Comparison of ENCODE assay signal across 1 cellular context in the genomic region with DNA sequence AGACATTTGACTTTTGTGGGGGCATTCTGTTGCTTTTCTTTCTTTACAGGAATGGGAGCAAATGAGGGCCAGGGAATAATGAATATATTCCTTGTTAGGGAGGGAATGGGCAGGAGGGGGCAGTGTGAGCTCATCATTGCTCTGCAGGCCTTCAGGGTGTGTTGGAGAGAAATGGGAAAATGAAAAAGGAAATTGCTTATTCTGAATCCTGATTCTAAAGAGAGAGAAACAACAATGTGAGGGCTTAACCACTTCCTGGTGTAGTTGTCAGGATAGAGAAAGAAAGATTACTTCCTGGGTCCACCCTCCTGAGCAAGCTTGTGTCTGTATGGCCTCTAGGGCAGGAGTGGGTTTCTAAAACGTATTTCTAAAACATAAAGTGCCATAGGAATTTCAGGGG.
TF ChIP-seq lines count a peak whose summit lies in the region.

No MANE protein-coding gene starts in this region.

TF ChIP-seq in K562, 482 proteins besides CTCF, POLR2A, EP300 and RAD21 (continued from another document and continues in another):
- TF ChIP-seq, protein P1, sequence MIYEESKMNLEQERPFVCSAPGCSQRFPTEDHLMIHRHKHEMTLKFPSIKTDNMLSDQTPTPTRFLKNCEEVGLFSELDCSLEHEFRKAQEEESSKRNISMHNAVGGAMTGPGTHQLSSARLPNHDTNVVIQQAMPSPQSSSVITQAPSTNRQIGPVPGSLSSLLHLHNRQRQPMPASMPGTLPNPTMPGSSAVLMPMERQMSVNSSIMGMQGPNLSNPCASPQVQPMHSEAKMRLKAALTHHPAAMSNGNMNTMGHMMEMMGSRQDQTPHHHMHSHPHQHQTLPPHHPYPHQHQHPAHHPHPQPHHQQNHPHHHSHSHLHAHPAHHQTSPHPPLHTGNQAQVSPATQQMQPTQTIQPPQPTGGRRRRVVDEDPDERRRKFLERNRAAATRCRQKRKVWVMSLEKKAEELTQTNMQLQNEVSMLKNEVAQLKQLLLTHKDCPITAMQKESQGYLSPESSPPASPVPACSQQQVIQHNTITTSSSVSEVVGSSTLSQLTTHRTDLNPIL (CRISPR knock-in tag; IDR thresholded peaks at IDR 0.05) = no peak
- TF ChIP-seq HDAC8 (tag; IDR thresholded peaks at IDR 0.05) = no peak
- TF ChIP-seq, protein P2, sequence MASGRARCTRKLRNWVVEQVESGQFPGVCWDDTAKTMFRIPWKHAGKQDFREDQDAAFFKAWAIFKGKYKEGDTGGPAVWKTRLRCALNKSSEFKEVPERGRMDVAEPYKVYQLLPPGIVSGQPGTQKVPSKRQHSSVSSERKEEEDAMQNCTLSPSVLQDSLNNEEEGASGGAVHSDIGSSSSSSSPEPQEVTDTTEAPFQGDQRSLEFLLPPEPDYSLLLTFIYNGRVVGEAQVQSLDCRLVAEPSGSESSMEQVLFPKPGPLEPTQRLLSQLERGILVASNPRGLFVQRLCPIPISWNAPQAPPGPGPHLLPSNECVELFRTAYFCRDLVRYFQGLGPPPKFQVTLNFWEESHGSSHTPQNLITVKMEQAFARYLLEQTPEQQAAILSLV (tag; IDR thresholded peaks at IDR 0.05) = no peak
- TF ChIP-seq, protein P3, sequence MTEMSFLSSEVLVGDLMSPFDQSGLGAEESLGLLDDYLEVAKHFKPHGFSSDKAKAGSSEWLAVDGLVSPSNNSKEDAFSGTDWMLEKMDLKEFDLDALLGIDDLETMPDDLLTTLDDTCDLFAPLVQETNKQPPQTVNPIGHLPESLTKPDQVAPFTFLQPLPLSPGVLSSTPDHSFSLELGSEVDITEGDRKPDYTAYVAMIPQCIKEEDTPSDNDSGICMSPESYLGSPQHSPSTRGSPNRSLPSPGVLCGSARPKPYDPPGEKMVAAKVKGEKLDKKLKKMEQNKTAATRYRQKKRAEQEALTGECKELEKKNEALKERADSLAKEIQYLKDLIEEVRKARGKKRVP (CRISPR knock-in tag; IDR thresholded peaks at IDR 0.05) = no peak
- 0 out of 2 replicates have a peak, but pooled peaks have one; percentile 15 for TF ChIP-seq SMAD4 (CRISPR knock-in tag; conservative IDR thresholded peaks at IDR 0.05)
- TF ChIP-seq, protein P4, sequence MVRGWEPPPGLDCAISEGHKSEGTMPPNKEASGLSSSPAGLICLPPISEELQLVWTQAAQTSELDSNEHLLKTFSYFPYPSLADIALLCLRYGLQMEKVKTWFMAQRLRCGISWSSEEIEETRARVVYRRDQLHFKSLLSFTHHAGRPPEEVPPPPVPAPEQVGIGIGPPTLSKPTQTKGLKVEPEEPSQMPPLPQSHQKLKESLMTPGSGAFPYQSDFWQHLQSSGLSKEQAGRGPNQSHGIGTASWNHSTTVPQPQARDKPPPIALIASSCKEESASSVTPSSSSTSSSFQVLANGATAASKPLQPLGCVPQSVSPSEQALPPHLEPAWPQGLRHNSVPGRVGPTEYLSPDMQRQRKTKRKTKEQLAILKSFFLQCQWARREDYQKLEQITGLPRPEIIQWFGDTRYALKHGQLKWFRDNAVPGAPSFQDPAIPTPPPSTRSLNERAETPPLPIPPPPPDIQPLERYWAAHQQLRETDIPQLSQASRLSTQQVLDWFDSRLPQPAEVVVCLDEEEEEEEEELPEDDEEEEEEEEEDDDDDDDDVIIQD (CRISPR knock-in tag; IDR thresholded peaks at IDR 0.05) = no peak
- no peak for TF ChIP-seq HMG20B (CRISPR knock-in tag; IDR thresholded peaks at IDR 0.05)
- TF ChIP-seq PRPF4 (IDR thresholded peaks at IDR 0.05; ENCODE audit: insufficient read depth, low read depth, low read length, poor library complexity, severe bottlenecking) = no peak
- TF ChIP-seq, protein P5, sequence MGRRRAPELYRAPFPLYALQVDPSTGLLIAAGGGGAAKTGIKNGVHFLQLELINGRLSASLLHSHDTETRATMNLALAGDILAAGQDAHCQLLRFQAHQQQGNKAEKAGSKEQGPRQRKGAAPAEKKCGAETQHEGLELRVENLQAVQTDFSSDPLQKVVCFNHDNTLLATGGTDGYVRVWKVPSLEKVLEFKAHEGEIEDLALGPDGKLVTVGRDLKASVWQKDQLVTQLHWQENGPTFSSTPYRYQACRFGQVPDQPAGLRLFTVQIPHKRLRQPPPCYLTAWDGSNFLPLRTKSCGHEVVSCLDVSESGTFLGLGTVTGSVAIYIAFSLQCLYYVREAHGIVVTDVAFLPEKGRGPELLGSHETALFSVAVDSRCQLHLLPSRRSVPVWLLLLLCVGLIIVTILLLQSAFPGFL (CRISPR knock-in tag; IDR thresholded peaks at IDR 0.05) = no peak
- TF ChIP-seq CBFB (CRISPR knock-in tag; IDR thresholded peaks at IDR 0.05) = no peak
- TF ChIP-seq, protein P6, sequence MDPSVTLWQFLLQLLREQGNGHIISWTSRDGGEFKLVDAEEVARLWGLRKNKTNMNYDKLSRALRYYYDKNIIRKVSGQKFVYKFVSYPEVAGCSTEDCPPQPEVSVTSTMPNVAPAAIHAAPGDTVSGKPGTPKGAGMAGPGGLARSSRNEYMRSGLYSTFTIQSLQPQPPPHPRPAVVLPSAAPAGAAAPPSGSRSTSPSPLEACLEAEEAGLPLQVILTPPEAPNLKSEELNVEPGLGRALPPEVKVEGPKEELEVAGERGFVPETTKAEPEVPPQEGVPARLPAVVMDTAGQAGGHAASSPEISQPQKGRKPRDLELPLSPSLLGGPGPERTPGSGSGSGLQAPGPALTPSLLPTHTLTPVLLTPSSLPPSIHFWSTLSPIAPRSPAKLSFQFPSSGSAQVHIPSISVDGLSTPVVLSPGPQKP (CRISPR knock-in tag; IDR thresholded peaks at IDR 0.05) = no peak
- no peak for TF ChIP-seq ZC3H8 (IDR thresholded peaks at IDR 0.05)
- peak; percentile 64 for TF ChIP-seq MEIS2 (IDR thresholded peaks at IDR 0.05; ENCODE audit: partially characterized antibody)
- TF ChIP-seq YBX1 (IDR thresholded peaks at IDR 0.05) = no peak
- TF ChIP-seq, protein P7, sequence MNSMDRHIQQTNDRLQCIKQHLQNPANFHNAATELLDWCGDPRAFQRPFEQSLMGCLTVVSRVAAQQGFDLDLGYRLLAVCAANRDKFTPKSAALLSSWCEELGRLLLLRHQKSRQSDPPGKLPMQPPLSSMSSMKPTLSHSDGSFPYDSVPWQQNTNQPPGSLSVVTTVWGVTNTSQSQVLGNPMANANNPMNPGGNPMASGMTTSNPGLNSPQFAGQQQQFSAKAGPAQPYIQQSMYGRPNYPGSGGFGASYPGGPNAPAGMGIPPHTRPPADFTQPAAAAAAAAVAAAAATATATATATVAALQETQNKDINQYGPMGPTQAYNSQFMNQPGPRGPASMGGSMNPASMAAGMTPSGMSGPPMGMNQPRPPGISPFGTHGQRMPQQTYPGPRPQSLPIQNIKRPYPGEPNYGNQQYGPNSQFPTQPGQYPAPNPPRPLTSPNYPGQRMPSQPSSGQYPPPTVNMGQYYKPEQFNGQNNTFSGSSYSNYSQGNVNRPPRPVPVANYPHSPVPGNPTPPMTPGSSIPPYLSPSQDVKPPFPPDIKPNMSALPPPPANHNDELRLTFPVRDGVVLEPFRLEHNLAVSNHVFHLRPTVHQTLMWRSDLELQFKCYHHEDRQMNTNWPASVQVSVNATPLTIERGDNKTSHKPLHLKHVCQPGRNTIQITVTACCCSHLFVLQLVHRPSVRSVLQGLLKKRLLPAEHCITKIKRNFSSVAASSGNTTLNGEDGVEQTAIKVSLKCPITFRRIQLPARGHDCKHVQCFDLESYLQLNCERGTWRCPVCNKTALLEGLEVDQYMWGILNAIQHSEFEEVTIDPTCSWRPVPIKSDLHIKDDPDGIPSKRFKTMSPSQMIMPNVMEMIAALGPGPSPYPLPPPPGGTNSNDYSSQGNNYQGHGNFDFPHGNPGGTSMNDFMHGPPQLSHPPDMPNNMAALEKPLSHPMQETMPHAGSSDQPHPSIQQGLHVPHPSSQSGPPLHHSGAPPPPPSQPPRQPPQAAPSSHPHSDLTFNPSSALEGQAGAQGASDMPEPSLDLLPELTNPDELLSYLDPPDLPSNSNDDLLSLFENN (IDR thresholded peaks at IDR 0.05; ENCODE audit: low read depth in 2 of 2, low read length in 2 of 2) = no peak
- no peak for TF ChIP-seq KDM4B (IDR thresholded peaks at IDR 0.05; ENCODE audit: borderline replicate concordance in 2 of 2, low read depth in 1 of 2)
- TF ChIP-seq DPF2 (IDR thresholded peaks at IDR 0.05) = no peak
- no peak for TF ChIP-seq ZNF444 (CRISPR knock-in tag; IDR thresholded peaks at IDR 0.05)
- TF ChIP-seq JUND (IDR thresholded peaks at IDR 0.05; ENCODE audit: borderline replicate concordance, low read depth, low read length) = 0 out of 2 replicates have a peak, but pooled peaks have one; percentile 28
- TF ChIP-seq JUND (tag; IDR thresholded peaks at IDR 0.05; ENCODE audit: borderline replicate concordance, low read depth, low read length) = peak; percentile 16; the same call in 1 of the 3 replicates
- TF ChIP-seq, protein P8, sequence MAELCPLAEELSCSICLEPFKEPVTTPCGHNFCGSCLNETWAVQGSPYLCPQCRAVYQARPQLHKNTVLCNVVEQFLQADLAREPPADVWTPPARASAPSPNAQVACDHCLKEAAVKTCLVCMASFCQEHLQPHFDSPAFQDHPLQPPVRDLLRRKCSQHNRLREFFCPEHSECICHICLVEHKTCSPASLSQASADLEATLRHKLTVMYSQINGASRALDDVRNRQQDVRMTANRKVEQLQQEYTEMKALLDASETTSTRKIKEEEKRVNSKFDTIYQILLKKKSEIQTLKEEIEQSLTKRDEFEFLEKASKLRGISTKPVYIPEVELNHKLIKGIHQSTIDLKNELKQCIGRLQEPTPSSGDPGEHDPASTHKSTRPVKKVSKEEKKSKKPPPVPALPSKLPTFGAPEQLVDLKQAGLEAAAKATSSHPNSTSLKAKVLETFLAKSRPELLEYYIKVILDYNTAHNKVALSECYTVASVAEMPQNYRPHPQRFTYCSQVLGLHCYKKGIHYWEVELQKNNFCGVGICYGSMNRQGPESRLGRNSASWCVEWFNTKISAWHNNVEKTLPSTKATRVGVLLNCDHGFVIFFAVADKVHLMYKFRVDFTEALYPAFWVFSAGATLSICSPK (IDR thresholded peaks at IDR 0.05; ENCODE audit: borderline replicate concordance) = no peak
- TF ChIP-seq, protein P9, sequence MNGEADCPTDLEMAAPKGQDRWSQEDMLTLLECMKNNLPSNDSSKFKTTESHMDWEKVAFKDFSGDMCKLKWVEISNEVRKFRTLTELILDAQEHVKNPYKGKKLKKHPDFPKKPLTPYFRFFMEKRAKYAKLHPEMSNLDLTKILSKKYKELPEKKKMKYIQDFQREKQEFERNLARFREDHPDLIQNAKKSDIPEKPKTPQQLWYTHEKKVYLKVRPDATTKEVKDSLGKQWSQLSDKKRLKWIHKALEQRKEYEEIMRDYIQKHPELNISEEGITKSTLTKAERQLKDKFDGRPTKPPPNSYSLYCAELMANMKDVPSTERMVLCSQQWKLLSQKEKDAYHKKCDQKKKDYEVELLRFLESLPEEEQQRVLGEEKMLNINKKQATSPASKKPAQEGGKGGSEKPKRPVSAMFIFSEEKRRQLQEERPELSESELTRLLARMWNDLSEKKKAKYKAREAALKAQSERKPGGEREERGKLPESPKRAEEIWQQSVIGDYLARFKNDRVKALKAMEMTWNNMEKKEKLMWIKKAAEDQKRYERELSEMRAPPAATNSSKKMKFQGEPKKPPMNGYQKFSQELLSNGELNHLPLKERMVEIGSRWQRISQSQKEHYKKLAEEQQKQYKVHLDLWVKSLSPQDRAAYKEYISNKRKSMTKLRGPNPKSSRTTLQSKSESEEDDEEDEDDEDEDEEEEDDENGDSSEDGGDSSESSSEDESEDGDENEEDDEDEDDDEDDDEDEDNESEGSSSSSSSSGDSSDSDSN (IDR thresholded peaks at IDR 0.05; ENCODE audit: borderline replicate concordance in 1 of 2, low read depth in 2 of 2, low read length in 2 of 2) = 0 out of 4 replicates have a peak, but pooled peaks of 1 of the 2 experiments have one; percentile 20
